Comparison of ENCODE assay signal across 1 cellular context in the genomic region with DNA sequence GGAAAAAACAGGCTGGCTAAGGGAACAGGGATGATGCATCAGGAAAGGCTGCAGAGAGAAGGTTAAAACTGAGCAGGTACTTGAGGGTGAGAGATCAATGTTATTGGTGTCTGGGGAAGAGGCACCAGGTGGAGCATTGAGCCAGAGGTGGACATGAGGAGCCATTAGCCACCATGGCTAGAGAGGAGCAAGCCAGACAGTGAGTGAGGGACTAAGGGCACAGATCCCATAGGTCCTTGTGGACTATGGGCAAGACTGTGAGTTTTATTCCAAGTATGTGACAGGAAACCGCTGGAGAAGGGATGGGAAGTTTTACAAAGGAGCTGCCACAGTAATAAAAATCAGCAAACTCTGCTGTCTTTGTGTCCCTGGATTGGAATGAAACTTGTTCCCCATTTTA.
TF ChIP-seq lines count a peak whose summit lies in the region.

No MANE protein-coding gene starts in this region.

TF ChIP-seq in Ishikawa, 13 proteins besides CTCF, POLR2A, EP300 and RAD21 (continued from another document):
- TF ChIP-seq, protein P1, sequence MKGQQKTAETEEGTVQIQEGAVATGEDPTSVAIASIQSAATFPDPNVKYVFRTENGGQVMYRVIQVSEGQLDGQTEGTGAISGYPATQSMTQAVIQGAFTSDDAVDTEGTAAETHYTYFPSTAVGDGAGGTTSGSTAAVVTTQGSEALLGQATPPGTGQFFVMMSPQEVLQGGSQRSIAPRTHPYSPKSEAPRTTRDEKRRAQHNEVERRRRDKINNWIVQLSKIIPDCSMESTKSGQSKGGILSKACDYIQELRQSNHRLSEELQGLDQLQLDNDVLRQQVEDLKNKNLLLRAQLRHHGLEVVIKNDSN (IDR thresholded peaks at IDR 0.05) = no peak
